ENCODE assay signal across 12 cellular contexts in genomic region chr2:239025951-239026461, GRCh38.
"Had no signal": no experiment of that assay in that cellular context is flagged by ENCODE, and none has a peak within 500 bp of the region (broad histone marks: within the 10 kb centered on the region; RNA-seq: fewer than 3 reads in every experiment).

No MANE protein-coding gene starts in this region.

- H3K27ac ChIP-seq: breast epithelium, esophagus muscularis mucosa, foreskin keratinocyte, lower lobe of right lung, ovary, VCaP had no signal

- H3K4me1 ChIP-seq: breast epithelium, foreskin keratinocyte, lower lobe of right lung had no signal

- ATAC-seq: activated T-cell treated with anti-CD3 and anti-CD28 coated beads, Interleukin-2, amount 50 U/mL, for 4 hours; lower lobe of right lung had no signal

- DNase-seq: activated CD4-positive, alpha-beta memory T cell treated with anti-CD3 and anti-CD28 coated beads for 36 hours; activated naive CD8-positive, alpha-beta T cell treated with anti-CD3 and anti-CD28 coated beads, Interleukin-2, amount 10 ng/mL, durations not matched to agents 7 days and 5 days; activated T-cell treated with anti-CD3 and anti-CD28 coated beads, Interleukin-2, amount 50 U/mL, for 4 hours; foreskin keratinocyte; kidney; T-helper 1 cell had no signal

- H3K4me3 ChIP-seq: breast epithelium, esophagus muscularis mucosa, lower lobe of right lung, ovary, tibial artery had no signal

- H3K36me3 ChIP-seq: breast epithelium, esophagus muscularis mucosa, lower lobe of right lung, ovary, tibial artery had no signal

- H3K27me3 ChIP-seq: breast epithelium, ovary, tibial artery had no signal

- H3K9me3 ChIP-seq: breast epithelium, esophagus muscularis mucosa, lower lobe of right lung, ovary, tibial artery had no signal
